ENCODE assay signal across 25 cellular contexts in genomic region chr6:75167426-75167825, GRCh38. TPM values are rescaled to one million over a fixed set of nuclear protein-coding genes. Genes with fewer than 3 reads are reported as not detected.
DNase-seq lines count a peak whose midpoint lies in the region; ATAC-seq, FAIRE-seq and TF ChIP-seq lines count a peak whose summit lies in the region.
"Had no signal": no experiment of that assay in that cellular context is flagged by ENCODE, and none has a peak within 500 bp of the region (broad histone marks: within the 10 kb centered on the region; RNA-seq: fewer than 3 reads in every experiment).

No MANE protein-coding gene starts in this region.

- H3K36me3 ChIP-seq in IMR-90 (ENCODE audit: control insufficient read depth, insufficient read depth, low read length) (peaks cover 29% of the 10 kb centered on the region), H1 (ENCODE audit: control insufficient read depth in 2 of 4, insufficient read depth in 4 of 4, low read length in 3 of 4) (no peaks in the 10 kb centered on the region), mesenchymal stem cell (ENCODE audit: control insufficient read depth in 1 of 2, insufficient read depth in 2 of 2, low read depth in 1 of 2, low read length in 2 of 2) (peaks cover 0 to 27% of the 10 kb centered on the region in 2 experiments), HepG2 (replicated peaks in 1 of 2; ENCODE audit: control insufficient read depth in 1 of 2, insufficient read depth in 2 of 2, low read length in 2 of 2) (no peaks in the 10 kb centered on the region), tibial nerve (no peaks in the 10 kb centered on the region)

- H2BK20ac ChIP-seq in IMR-90 (ENCODE audit: low read depth, low read length), result no peak overlapping the region
- no peak overlapping the region for H2BK20ac ChIP-seq in H1 (ENCODE audit: low read length)

- no peak for TF ChIP-seq EP300 in H1 (IDR thresholded peaks at IDR 0.05; ENCODE audit: borderline replicate concordance in 1 of 2, low read depth in 2 of 2, low read length in 2 of 2)
- no peak for TF ChIP-seq EP300 in HepG2 (IDR thresholded peaks at IDR 0.05; ENCODE audit: low read depth in 2 of 2, low read length in 2 of 2)
- TF ChIP-seq EP300 in HepG2 (CRISPR knock-in tag; IDR thresholded peaks at IDR 0.05; ENCODE audit: borderline replicate concordance), result no peak
- no peak for TF ChIP-seq EP300 in tibial nerve (IDR thresholded peaks at IDR 0.05)

- H3K9ac ChIP-seq in IMR-90 (ENCODE audit: low read depth, low read length), result no peak overlapping the region
- H3K9ac ChIP-seq in H1 (replicated peaks in 1 of 4; ENCODE audit: extremely low read depth in 1 of 4, low read depth in 3 of 4, low read length in 3 of 4), result no peak overlapping the region
- H3K9ac ChIP-seq in mesenchymal stem cell (ENCODE audit: low read length), result peak overlapping the region; percentile 60
- H3K9ac ChIP-seq in HepG2 (ENCODE audit: insufficient read depth, low read depth, low read length), result no peak overlapping the region

- DNase-seq in IMR-90 (no peak), H1 (ENCODE audit: low read depth in 1 of 2, low spot score in 2 of 2) (no peak), mesenchymal stem cell (peak; percentile 70), retinal pigment epithelial cell (ENCODE audit: low read depth) (peak; percentile 32), HepG2 (ENCODE audit: low spot score) (no peak), tibial nerve (ENCODE audit: low spot score in 2 of 2) (no peak), D721Med (ENCODE audit: insufficient read length, low spot score) (no peak), NCI-H1417 treated with DMSO at 0.1 percent for 48 hours (lab: John Stamatoyannopoulos, UW) (no peak)
- DNase-seq: ACHN; C1 segment of cervical spinal cord; CD8-positive, alpha-beta memory T cell; H7; Kasumi-1; NCI-H1105 treated with DMSO at 0.1 percent for 48 hours; NCI-H187; NCI-H2107; NCI-H2227 treated with DMSO at 0.1 percent for 48 hours; NCI-H510A treated with DMSO at 0.1 percent for 48 hours; NCI-H774; PC-3; SIG-M5 had no signal

- peaks cover 7% of the 10 kb centered on the region for H3K4me1 ChIP-seq in IMR-90 (ENCODE audit: control insufficient read depth, insufficient read depth, low read length)
- H3K4me1 ChIP-seq in H1 (replicated peaks in 1 of 4; ENCODE audit: control insufficient read depth in 3 of 4, insufficient read depth in 4 of 4, low read length in 3 of 4), result no peaks in the 10 kb centered on the region
- H3K4me1 ChIP-seq in mesenchymal stem cell (ENCODE audit: control insufficient read depth, insufficient read depth, low read depth, low read length), result no peaks in the 10 kb centered on the region
- no peaks in the 10 kb centered on the region for H3K4me1 ChIP-seq in HepG2 (ENCODE audit: insufficient read depth, low read length)
- peaks cover 0 to 59% (median 17%) of the 10 kb centered on the region in 4 donors for H3K4me1 ChIP-seq in tibial nerve

- no peak overlapping the region for H4K8ac ChIP-seq in IMR-90 (ENCODE audit: low read depth in 2 of 2, low read length in 2 of 2)
- no peak overlapping the region for H4K8ac ChIP-seq in H1 (ENCODE audit: extremely low read depth, insufficient read depth, low read length)
- H4K8ac ChIP-seq in mesenchymal stem cell (ENCODE audit: low read length), result no peak overlapping the region

- H3K4ac ChIP-seq in IMR-90 (ENCODE audit: low read depth, low read length), result no peak overlapping the region
- no peak overlapping the region for H3K4ac ChIP-seq in H1 (replicated peaks; ENCODE audit: insufficient read length, low read depth, low read length)
- H3K4ac ChIP-seq in mesenchymal stem cell (ENCODE audit: low read depth in 1 of 2, low read length in 2 of 2), result no peak overlapping the region

- H3K9me1 ChIP-seq in IMR-90 (ENCODE audit: insufficient read depth, low read length), result peaks cover 8% of the 10 kb centered on the region

- H3K23me2 ChIP-seq in H1 (ENCODE audit: low read depth, low read length), result no peaks in the 10 kb centered on the region

- H2AK5ac ChIP-seq in IMR-90 (ENCODE audit: low read depth, low read length), result no peak overlapping the region
- no peak overlapping the region for H2AK5ac ChIP-seq in H1 (ENCODE audit: low read depth, low read length)
- H2AK5ac ChIP-seq in mesenchymal stem cell (ENCODE audit: low read length, severe bottlenecking), result no peak overlapping the region

- H3K14ac ChIP-seq in IMR-90 (replicated peaks; ENCODE audit: low read depth, low read length) (no peak overlapping the region), H1 (ENCODE audit: insufficient read length) (no peak overlapping the region), mesenchymal stem cell (ENCODE audit: low read length in 2 of 2) (no peak overlapping the region)

- no peak overlapping the region for H3K56ac ChIP-seq in IMR-90 (ENCODE audit: extremely low read depth, insufficient read depth, low read length)
- H3K56ac ChIP-seq in H1 (replicated peaks; ENCODE audit: insufficient read length, low read depth, low read length), result no peak overlapping the region

- peak overlapping the region; percentile 44 for H2BK5ac ChIP-seq in IMR-90 (ENCODE audit: low read depth, low read length, poor library complexity, severe bottlenecking)
- no peak overlapping the region for H2BK5ac ChIP-seq in H1 (ENCODE audit: low read depth, low read length)
- H2BK5ac ChIP-seq in mesenchymal stem cell (ENCODE audit: low read depth, low read length, poor library complexity, severe bottlenecking), result no peak overlapping the region

- intact Hi-C loops in IMR-90 (cut with micrococcal nuclease), result no loop called here
- intact Hi-C loops in HepG2 (cut with micrococcal nuclease; ENCODE audit: unreplicated experiment), result no loop called here

- H3K4me3 ChIP-seq in IMR-90 (ENCODE audit: insufficient read depth, low read depth, low read length) (no peak overlapping the region), H1 (ENCODE audit: extremely low read depth in 1 of 4, insufficient read depth in 2 of 4, low read depth in 3 of 4, low read length in 4 of 4) (no peak overlapping the region), mesenchymal stem cell (ENCODE audit: insufficient read depth in 1 of 2, low read depth in 1 of 2, low read length in 2 of 2) (no peak overlapping the region), retinal pigment epithelial cell (ENCODE audit: low read length) (no peak overlapping the region), HepG2 (replicated peaks in 1 of 3; ENCODE audit: insufficient read depth in 1 of 3, low read depth in 2 of 3, low read length in 3 of 3) (no peak overlapping the region), tibial nerve (no peak overlapping the region)

- H2AK9ac ChIP-seq in IMR-90 (replicated peaks; ENCODE audit: low read depth, low read length, poor library complexity), result no peak overlapping the region

- dilution Hi-C loops in IMR-90 (cut with HindIII; ENCODE audit: low sequenced_read_pairs, unreplicated experiment), result no loop called here

- POLR2A ChIA-PET in IMR-90 (lab: Charles Lee; ENCODE audit: unreplicated experiment), result no interaction called here
- POLR2A ChIA-PET in H1 (lab: Charles Lee; ENCODE audit: partially characterized antibody), result no interaction called here
- POLR2A ChIA-PET in HepG2 (lab: Yijun Ruan, JAX), result no interaction called here

- no peak overlapping the region for H2BK15ac ChIP-seq in IMR-90 (ENCODE audit: low read depth, low read length)
- no peak overlapping the region for H2BK15ac ChIP-seq in H1 (ENCODE audit: low read length)
- H2BK15ac ChIP-seq in mesenchymal stem cell (ENCODE audit: low read depth, poor library complexity, severe bottlenecking), result no peak overlapping the region

- no peak overlapping the region for H2BK12ac ChIP-seq in H1 (ENCODE audit: low read depth, low read length)
- no peak overlapping the region for H2BK12ac ChIP-seq in mesenchymal stem cell (ENCODE audit: low read length in 2 of 2)

- ATAC-seq in IMR-90 (ENCODE audit: low read depth) (no peak), HepG2 (no peak)
- ATAC-seq: PC-3 had no signal

- H3K27ac ChIP-seq in IMR-90 (ENCODE audit: insufficient read depth, low read length) (no peak overlapping the region; the same call in 1 of the 2 replicates), H1 (ENCODE audit: low read depth, low read length) (no peak overlapping the region), mesenchymal stem cell (ENCODE audit: low read length, poor library complexity, severe bottlenecking) (no peak overlapping the region), HepG2 (ENCODE audit: extremely low read length, insufficient read depth, low read length) (no peak overlapping the region), tibial nerve (peak overlapping the region in 1 of 4 donors; percentile 46)
- H3K27ac ChIP-seq: RWPE1 had no signal

- no TSS peak for BruUV-seq in IMR-90 (replicated peaks; lab: Mats Ljungman, UMichigan)
- no TSS peak for BruUV-seq in HepG2 (replicated peaks; lab: Mats Ljungman, UMichigan)

- H4K91ac ChIP-seq in IMR-90 (ENCODE audit: insufficient read depth, low read depth, low read length), result no peak overlapping the region
- H4K91ac ChIP-seq in H1 (replicated peaks; ENCODE audit: insufficient read length, low read length), result no peak overlapping the region
- H4K91ac ChIP-seq in mesenchymal stem cell (ENCODE audit: low read length), result no peak overlapping the region

- H3K4me2 ChIP-seq in IMR-90 (ENCODE audit: low read depth, low read length), result no peak overlapping the region
- H3K4me2 ChIP-seq in H1 (ENCODE audit: insufficient read depth in 1 of 2, low read depth in 2 of 2, low read length in 2 of 2), result no peak overlapping the region
- no peak overlapping the region for H3K4me2 ChIP-seq in mesenchymal stem cell (ENCODE audit: low read length, poor library complexity, severe bottlenecking)
- no peak overlapping the region for H3K4me2 ChIP-seq in HepG2 (ENCODE audit: low read depth, low read length)

- H3K9me3 ChIP-seq in IMR-90 (ENCODE audit: control insufficient read depth, insufficient read depth, low read length), result 0 out of 2 replicates have a peak, but pooled peaks cover 2% of the 10 kb centered on the region
- no peaks in the 10 kb centered on the region for H3K9me3 ChIP-seq in H1 (ENCODE audit: insufficient read depth in 2 of 2, low read depth in 1 of 2, low read length in 1 of 2)
- H3K9me3 ChIP-seq in mesenchymal stem cell (ENCODE audit: control insufficient read depth, low read length), result no peaks in the 10 kb centered on the region
- H3K9me3 ChIP-seq in HepG2 (ENCODE audit: low read length), result no peaks in the 10 kb centered on the region
- H3K9me3 ChIP-seq in tibial nerve, result no peaks in the 10 kb centered on the region

- CTCF ChIA-PET in IMR-90 (lab: Yijun Ruan, JAX), result interaction anchor here (0.7 kb wide), 1 partner anchor 30 kb away, joined by 3 read pairs; no protein-coding TSS in a partner anchor
- CTCF ChIA-PET in H1 (lab: Charles Lee; ENCODE audit: partially characterized antibody), result interaction anchor here (1.0 to 1.5 kb wide), 3 partner anchors 35 to 42 kb away, joined by 3 to 5 read pairs (median 4); no protein-coding TSS in a partner anchor
- CTCF ChIA-PET in HepG2 (lab: Yijun Ruan, JAX; ENCODE audit: low intra/inter-chr PET ratio, low total read pairs), result no interaction called here

- H3K79me2 ChIP-seq in H1 (ENCODE audit: control insufficient read depth in 1 of 2, insufficient read depth in 2 of 2, low read length in 2 of 2) (no peaks in the 10 kb centered on the region), HepG2 (ENCODE audit: insufficient read depth, low read length) (no peaks in the 10 kb centered on the region)

- TF ChIP-seq RAD21 in IMR-90 (IDR thresholded peaks at IDR 0.05; ENCODE audit: low read length) (no peak), H1 (IDR thresholded peaks at IDR 0.05 in 1 of 2, conservative IDR thresholded peaks at IDR 0.05 in 1 of 2; ENCODE audit: low read depth in 2 of 2, low read length in 2 of 2) (no peak), HepG2 (CRISPR knock-in tag; IDR thresholded peaks at IDR 0.05) (no peak)

- H3K27me3 ChIP-seq in IMR-90 (ENCODE audit: control insufficient read depth, insufficient read depth, low read length) (no peaks in the 10 kb centered on the region), H1 (replicated peaks in 1 of 4; ENCODE audit: control insufficient read depth in 3 of 4, extremely low read depth in 1 of 4, insufficient read depth in 3 of 4, low read length in 3 of 4) (peaks cover 0 to 2% (median 0%) of the 10 kb centered on the region in 4 experiments; a peak in 1 of 7 replicates), mesenchymal stem cell (ENCODE audit: control insufficient read depth in 1 of 2, insufficient read depth in 1 of 2, low read length in 2 of 2) (no peaks in the 10 kb centered on the region), HepG2 (ENCODE audit: control insufficient read depth in 1 of 2, insufficient read depth in 2 of 2, low read length in 2 of 2) (no peaks in the 10 kb centered on the region), tibial nerve (no peaks in the 10 kb centered on the region)

- FAIRE-seq in H1 (lab: Jason Lieb, UNC), result peak; percentile 24
- no peak for FAIRE-seq in HepG2 (lab: Jason Lieb, UNC)
- no peak for FAIRE-seq in D721Med (lab: Jason Lieb, UNC)
- FAIRE-seq: GM12892, GM18507 had no signal

- H2AFZ ChIP-seq in IMR-90 (replicated peaks; ENCODE audit: low read length, poor library complexity) (no peak overlapping the region), H1 (ENCODE audit: low read length) (no peak overlapping the region), mesenchymal stem cell (ENCODE audit: low read depth, low read length) (no peak overlapping the region), HepG2 (ENCODE audit: low read length) (no peak overlapping the region)

- H3K18ac ChIP-seq in IMR-90 (ENCODE audit: low read depth, low read length), result no peak overlapping the region
- H3K18ac ChIP-seq in H1 (ENCODE audit: extremely low read depth, low read length), result no peak overlapping the region
- no peak overlapping the region for H3K18ac ChIP-seq in mesenchymal stem cell (ENCODE audit: low read depth in 1 of 2, low read length in 2 of 2)

- H3K23ac ChIP-seq in IMR-90 (ENCODE audit: low read depth, low read length) (no peak overlapping the region), H1 (ENCODE audit: insufficient read length) (no peak overlapping the region), mesenchymal stem cell (ENCODE audit: low read length in 2 of 2) (no peak overlapping the region)

- TF ChIP-seq CTCF in IMR-90 (conservative IDR thresholded peaks at IDR 0.05; ENCODE audit: low read depth, low read length), result no peak
- no peak for TF ChIP-seq CTCF in H1 (IDR thresholded peaks at IDR 0.05; ENCODE audit: control extremely low read depth in 1 of 3, insufficient read depth in 1 of 3, low read depth in 1 of 3, low read length in 3 of 3)
- no peak for TF ChIP-seq CTCF in retinal pigment epithelial cell (conservative IDR thresholded peaks at IDR 0.05; ENCODE audit: low read depth, low read length)
- no peak for TF ChIP-seq CTCF in HepG2 (CRISPR knock-in tag; IDR thresholded peaks at IDR 0.05)
- TF ChIP-seq CTCF in tibial nerve (IDR thresholded peaks at IDR 0.05), result no peak
- no peak for TF ChIP-seq CTCF in D721Med (IDR thresholded peaks at IDR 0.05; ENCODE audit: insufficient read depth, missing control alignments)

- no peak for TF ChIP-seq POLR2A in IMR-90 (IDR thresholded peaks at IDR 0.05; ENCODE audit: low read depth, low read length)
- TF ChIP-seq POLR2A in H1 (IDR thresholded peaks at IDR 0.05; ENCODE audit: control extremely low read depth in 1 of 2, low read depth in 2 of 2, low read length in 2 of 2), result no peak
- TF ChIP-seq POLR2A in HepG2 (IDR thresholded peaks at IDR 0.05; ENCODE audit: insufficient read depth in 1 of 2, low read depth in 2 of 2, low read length in 2 of 2), result no peak
- TF ChIP-seq POLR2A in tibial nerve (IDR thresholded peaks at IDR 0.05), result no peak

- in situ Hi-C loops in IMR-90 (cut with MboI; ENCODE audit: low sequenced_read_pairs) (no loop called here), HepG2 (cut with HindIII; ENCODE audit: extremely low pct_ligation_motif_present, low pct_unique_long_range_greater_than_20kb) (no loop called here)

- H4K20me1 ChIP-seq in IMR-90 (ENCODE audit: insufficient read depth, low read length), result peaks cover 41% of the 10 kb centered on the region
- no peaks in the 10 kb centered on the region for H4K20me1 ChIP-seq in H1 (replicated peaks in 1 of 2; ENCODE audit: control insufficient read depth in 1 of 2, insufficient read depth in 2 of 2, low read length in 2 of 2)
- H4K20me1 ChIP-seq in HepG2 (ENCODE audit: insufficient read depth, low read length), result no peaks in the 10 kb centered on the region

- WGBS in IMR-90 (ENCODE audit: extremely low coverage in 2 of 2, insufficient read length in 1 of 2), 2 experiments, result no CpG with 5 or more reads among the region's 3 CpGs
- whole genome bisulfite sequencing in H1 (ENCODE audit: extremely low coverage in 1 of 2, insufficient coverage in 1 of 2, insufficient read length in 1 of 2, insufficient replicate concordance in 2 of 2, low coverage in 1 of 2, low lambda C conversion rate in 2 of 2, missing lambda C conversion rate in 1 of 2), 2 experiments, result 84% methylated on average over 3 of the region's 3 CpGs; no CpG with 5 or more reads in 1 of the 2 experiments
- WGBS in mesenchymal stem cell, result 78% methylated on average over 3 of the region's 3 CpGs
- 2% methylated on average over 3 of the region's 3 CpGs for whole genome bisulfite sequencing in HepG2 (ENCODE audit: low lambda C conversion rate)
- WGBS in tibial nerve, 2 donors, result 16 to 23% methylated on average over 3 of the region's 3 CpGs

- H2BK120ac ChIP-seq in IMR-90 (ENCODE audit: low read depth, low read length) (no peak overlapping the region), H1 (replicated peaks; ENCODE audit: low read depth, low read length) (no peak overlapping the region), mesenchymal stem cell (ENCODE audit: low read depth, low read length) (no peak overlapping the region)

- no peak overlapping the region for H4K5ac ChIP-seq in IMR-90 (ENCODE audit: low read depth, low read length)
- no peak overlapping the region for H4K5ac ChIP-seq in H1 (ENCODE audit: insufficient read length, low read depth, low read length)

- H3K79me1 ChIP-seq in IMR-90 (ENCODE audit: low read depth in 1 of 2, low read length in 2 of 2) (peaks cover 28 to 51% of the 10 kb centered on the region in 2 experiments), H1 (ENCODE audit: low read depth, low read length) (no peaks in the 10 kb centered on the region), mesenchymal stem cell (replicated peaks; ENCODE audit: low read length, poor library complexity, severe bottlenecking) (peaks cover 10% of the 10 kb centered on the region)

RNA-seq across cellular contexts. Expression of gene COL12A1, which starts 38.4 kb away (rescaled TPM):
- total RNA-seq in IMR-90 (2012; rRNA removed) (452 and 502 TPM in 2 replicates), HepG2 (2016; rRNA removed; fragmentation: Illumina TruSeq; extraction: Trizol) (0.02 TPM in 1 of 2 replicates, not detected in the other), tibial nerve (100 to 1,000 TPM; 208 to 539 (median 257) TPM)
- polyA plus RNA-seq in IMR-90 (2012; rRNA removed) (307 and 350 TPM in 2 replicates), H1 (2011; rRNA removed) (1.4 TPM in 2 replicates), HepG2 (2011; rRNA removed) (0.20 TPM in 1 of 2 replicates, not detected in the other)
- polyA plus RNA-seq in IMR-90 (2012; cell fraction: cytosol; rRNA removed), result 147 and 190 TPM in 2 replicates
- polyA plus RNA-seq in IMR-90 (2012; cell fraction: nucleus; rRNA removed; ENCODE audit: low replicate concordance), result 157 and 467 TPM in 2 replicates
- 4.7 TPM in 2 replicates for total RNA-seq in H1 (2021; fragmentation: NEBNext Ultra II Directional; extraction: Animal tissue kit (Norgen Biotek cat#: 25700))
- polyA plus RNA-seq in H1 (2011; cell fraction: cytosol; rRNA removed), result 1.9 TPM
- 5.7 TPM for polyA plus RNA-seq in H1 (2011; cell fraction: nucleus; rRNA removed)
- polyA plus RNA-seq in H1 (2012, experiment 1 of 2), result 1.9 to 3.1 TPM (median 2.6 TPM) in 4 replicates
- polyA plus RNA-seq in H1 (2012, experiment 2 of 2), result 0.46 TPM
- polyA plus RNA-seq in H1 (2013, experiment 1 of 2), result 4.2 TPM
- polyA plus RNA-seq in H1 (2013, experiment 2 of 2), result 4.3 TPM
- 12.9 and 13.0 TPM in 2 replicates for polyA minus RNA-seq in H1 (2011; rRNA and poly(A)+ RNA removed)
- polyA minus RNA-seq in H1 (2011; cell fraction: cytosol; rRNA and poly(A)+ RNA removed), result 4.8 TPM
- 10.4 TPM for polyA minus RNA-seq in H1 (2011; cell fraction: nucleus; rRNA and poly(A)+ RNA removed)
- 353 TPM for polyA plus RNA-seq in mesenchymal stem cell (2013, experiment 1 of 2)
- polyA plus RNA-seq in mesenchymal stem cell (2013, experiment 2 of 2), result 326 TPM
- not detected in 2 replicates for total RNA-seq in HepG2 (2016; cell fraction: cytosol; rRNA removed; fragmentation: Illumina TruSeq; extraction: Trizol; ENCODE audit: low read depth)
- not detected in 2 replicates for total RNA-seq in HepG2 (2016; cell fraction: insoluble cytoplasmic fraction; rRNA removed; fragmentation: Illumina TruSeq; extraction: Trizol)
- total RNA-seq in HepG2 (2016; cell fraction: membrane; rRNA removed; fragmentation: Illumina TruSeq; extraction: Trizol), result not detected in 2 replicates
- 0.06 TPM in 1 of 2 replicates, not detected in the other for total RNA-seq in HepG2 (2016; cell fraction: nucleus; rRNA removed; fragmentation: Illumina TruSeq; extraction: Trizol)
- polyA plus RNA-seq in HepG2 (2011; cell fraction: cytosol; rRNA removed), result 0.01 TPM in 1 of 2 replicates, not detected in the other
- 0.07 TPM in 1 of 2 replicates, not detected in the other for polyA plus RNA-seq in HepG2 (2011; cell fraction: nucleus; rRNA removed)
- 0.01 TPM in 1 of 2 replicates, not detected in the other for polyA plus RNA-seq in HepG2 (2012)
- polyA plus RNA-seq in HepG2 (2016; cell fraction: cytosol; fragmentation: Illumina TruSeq; extraction: Trizol; ENCODE audit: low read depth), result not detected in 2 replicates
- polyA plus RNA-seq in HepG2 (2016; cell fraction: insoluble cytoplasmic fraction; fragmentation: Illumina TruSeq; extraction: Trizol; ENCODE audit: low read depth), result not detected in 2 replicates
- not detected in 2 replicates for polyA plus RNA-seq in HepG2 (2016; cell fraction: membrane; fragmentation: Illumina TruSeq; extraction: Trizol; ENCODE audit: low read depth)
- 0.12 TPM in 1 of 2 replicates, not detected in the other for polyA plus RNA-seq in HepG2 (2016; cell fraction: nucleus; fragmentation: Illumina TruSeq; extraction: Trizol; ENCODE audit: insufficient read depth, low read depth)
- 328 TPM in 1 of 2 replicates, not detected in the other for polyA minus RNA-seq in HepG2 (2011; rRNA and poly(A)+ RNA removed; ENCODE audit: low replicate concordance)
- 0.79 and 2.3 TPM in 2 replicates for polyA minus RNA-seq in HepG2 (2011; cell fraction: cytosol; rRNA and poly(A)+ RNA removed)
- 0.12 and 0.77 TPM in 2 replicates for polyA minus RNA-seq in HepG2 (2011; cell fraction: nucleus; rRNA and poly(A)+ RNA removed)
- total RNA-seq: CD8-positive, alpha-beta memory T cell had no signal
- polyA plus RNA-seq: CD8-positive, alpha-beta memory T cell; IgD-negative memory B cell had no signal

Comparison
In these comparisons a context has a peak if more than half of its experiments do, and no peak if none do; other contexts are left out.
1. DNase-seq: peak in mesenchymal stem cell (single experiment) and retinal pigment epithelial cell (single experiment); none in IMR-90 (single experiment), H1 (0 of 2), HepG2 (single experiment), tibial nerve (0 of 2), D721Med (single experiment) and NCI-H1417 treated with DMSO at 0.1 percent for 48 hours (single experiment).
2. RNA of gene COL12A1, which starts 38.4 kb away (total RNA-seq): 452 to 502 TPM in IMR-90 and 208 to 539 TPM in tibial nerve; 4.7 TPM in H1 and 0.02 to 0.06 TPM in HepG2; every median in the first group is over 10 times any median in the second.